8 cellular contexts compared by ENCODE assay signal in genomic region chr17:2239882-2240430, GRCh38.
A peak's percentile ranks its signal among the peaks of the same experiment; 100 is the strongest.
DNase-seq lines count a peak whose midpoint lies in the region; ATAC-seq and TF ChIP-seq lines count a peak whose summit lies in the region.

No MANE protein-coding gene starts in this region.

- H3K4me3 Mint-ChIP-seq in activated CD4-positive, alpha-beta memory T cell treated with anti-CD3 and anti-CD28 coated beads, Interleukin-2, amount 10 ng/mL, durations not matched to agents 7 days and 5 days: no peak overlapping the region

- H3K9me3 ChIP-seq in AG04450 (ENCODE audit: control insufficient read depth, insufficient read depth, low read length): no peaks in the 10 kb centered on the region

- H3K27ac Mint-ChIP-seq in activated CD4-positive, alpha-beta memory T cell treated with anti-CD3 and anti-CD28 coated beads, Interleukin-2, amount 10 ng/mL, durations not matched to agents 7 days and 5 days: peak overlapping the region; percentile 67

- peaks cover 63% of the 10 kb centered on the region for H3K36me3 Mint-ChIP-seq in activated CD4-positive, alpha-beta memory T cell treated with anti-CD3 and anti-CD28 coated beads, Interleukin-2, amount 10 ng/mL, durations not matched to agents 7 days and 5 days (ENCODE audit: low read depth)

- ATAC-seq in GM19043 (IDR thresholded peaks at IDR 0.05; ENCODE audit: low read depth, unreplicated experiment) (peak; percentile 63), HG03280 (IDR thresholded peaks at IDR 0.05; ENCODE audit: unreplicated experiment) (peak; percentile 61), foreskin keratinocyte (peak; percentile 95)

- in situ Hi-C loops in KBM-7 (cut with MboI; ENCODE audit: low pct_unique_long_range_greater_than_20kb, low sequenced_read_pairs): loop anchor here (25.0 kb wide), 1 partner anchor 178 kb away; the partner anchor contains the start of gene HIC1

- no peaks in the 10 kb centered on the region for H3K9me3 Mint-ChIP-seq in activated CD4-positive, alpha-beta memory T cell treated with anti-CD3 and anti-CD28 coated beads, Interleukin-2, amount 10 ng/mL, durations not matched to agents 7 days and 5 days

- CTCF ChIA-PET in AG04450 (lab: Charles Lee): interaction anchor here (1.2 to 1.8 kb wide), 2 partner anchors 186 to 187 kb away, joined by 3 to 6 read pairs; partner anchors contain the start of gene HIC1
- CTCF ChIA-PET in activated CD4-positive, alpha-beta memory T cell treated with anti-CD3 and anti-CD28 coated beads, Interleukin-2, amount 10 ng/mL, durations not matched to agents 7 days and 5 days (lab: Charles Lee): interaction anchor here (0.7 to 1.8 kb wide), 9 partner anchors 11 to 185 kb away, joined by 3 to 13 read pairs (median 4); partner anchors contain the start of gene HIC1

- no peak for TF ChIP-seq CTCF in AG04450 (IDR thresholded peaks at IDR 0.05; ENCODE audit: low read depth, low read length)
- peak; percentile 21 for TF ChIP-seq CTCF in foreskin keratinocyte (conservative IDR thresholded peaks at IDR 0.05)

- no peaks in the 10 kb centered on the region for H3K27me3 Mint-ChIP-seq in activated CD4-positive, alpha-beta memory T cell treated with anti-CD3 and anti-CD28 coated beads, Interleukin-2, amount 10 ng/mL, durations not matched to agents 7 days and 5 days

- H3K4me1 ChIP-seq in foreskin keratinocyte: peaks cover 11% of the 10 kb centered on the region

- POLR2A ChIA-PET in AG04450 (lab: Yijun Ruan, JAX): interaction anchor here (0.7 to 1.0 kb wide), 5 partner anchors 58 to 185 kb away, joined by 3 to 6 read pairs (median 3); partner anchors contain the start of gene HIC1
- POLR2A ChIA-PET in activated CD4-positive, alpha-beta memory T cell treated with anti-CD3 and anti-CD28 coated beads, Interleukin-2, amount 10 ng/mL, durations not matched to agents 7 days and 5 days (lab: Charles Lee): interaction anchor here (0.7 to 1.8 kb wide), 10 partner anchors 12 to 522 kb away, joined by 3 to 9 read pairs (median 4); no protein-coding TSS in a partner anchor

- H3K27ac ChIP-seq in AG04450 (ENCODE audit: low read depth, low read length): peak overlapping the region; percentile 84
- peak overlapping the region; percentile 88 for H3K27ac ChIP-seq in foreskin keratinocyte

- H3K4me3 ChIP-seq in AG04450 (ENCODE audit: low read depth, low read length): no peak overlapping the region

- DNase-seq in AG04450 (ENCODE audit: low read depth, low spot score) (peak; percentile 79), foreskin keratinocyte (peak; percentile 74 to 85), KBM-7 (no peak), NCI-H510A treated with DMSO at 0.1 percent for 48 hours (lab: John Stamatoyannopoulos, UW) (no peak)
- DNase-seq in activated CD4-positive, alpha-beta memory T cell treated with anti-CD3 and anti-CD28 coated beads, Interleukin-2, amount 10 ng/mL, durations not matched to agents 7 days and 5 days: peak; percentile 59
- peak; percentile 52 for DNase-seq in stimulated activated CD4-positive, alpha-beta T cell treated with anti-CD3 and anti-CD28 coated beads, Interleukin-4, amount 100 ng/mL, for 24 hours

- peaks cover 68% of the 10 kb centered on the region for H3K4me1 Mint-ChIP-seq in activated CD4-positive, alpha-beta memory T cell treated with anti-CD3 and anti-CD28 coated beads, Interleukin-2, amount 10 ng/mL, durations not matched to agents 7 days and 5 days

- H3K27me3 ChIP-seq in AG04450 (ENCODE audit: control insufficient read depth, insufficient read depth, low read length): no peaks in the 10 kb centered on the region
- no peaks in the 10 kb centered on the region for H3K27me3 ChIP-seq in foreskin keratinocyte

Comparison
In these comparisons a context has a peak if more than half of its experiments do, and no peak if none do; other contexts are left out.
1. DNase-seq: peak in AG04450 (single experiment), activated CD4-positive, alpha-beta memory T cell treated with anti-CD3 and anti-CD28 coated beads, Interleukin-2, amount 10 ng/mL, durations not matched to agents 7 days and 5 days (single experiment), foreskin keratinocyte (2 of 2) and stimulated activated CD4-positive, alpha-beta T cell treated with anti-CD3 and anti-CD28 coated beads, Interleukin-4, amount 100 ng/mL, for 24 hours (single experiment); none in KBM-7 (single experiment) and NCI-H510A treated with DMSO at 0.1 percent for 48 hours (single experiment).
2. Peak in every context shown above with its lines, with median percentiles within 50 percentile points of each other: ATAC-seq.